ENCODE assay signal across 14 cellular contexts in the genomic region with DNA sequence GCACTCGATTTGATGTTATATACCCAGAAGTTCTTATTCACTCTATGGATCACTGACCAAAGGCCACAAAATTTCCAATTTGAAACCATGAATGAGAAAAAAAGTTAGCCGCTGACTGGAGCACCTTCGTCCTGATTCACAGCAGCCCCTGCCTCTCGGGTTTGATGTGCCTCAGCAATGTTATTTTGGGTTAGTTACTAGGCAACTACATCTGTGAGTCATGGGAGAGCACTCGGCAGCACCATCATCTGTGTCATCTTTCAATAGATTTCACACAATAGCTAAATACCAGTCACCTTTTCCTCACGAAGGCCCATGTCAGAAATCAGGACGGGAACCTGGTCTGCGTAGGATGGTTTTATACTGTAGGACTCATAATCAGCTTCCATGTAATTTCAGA.
DNase-seq lines count a peak whose midpoint lies in the region.
"Had no signal": no experiment of that assay in that cellular context is flagged by ENCODE, and none has a peak within 500 bp of the region (broad histone marks: within the 10 kb centered on the region; RNA-seq: fewer than 3 reads in every experiment).

No MANE protein-coding gene starts in this region.

- H3K9ac ChIP-seq in neuronal stem cell (ENCODE audit: low read depth, low read length, poor library complexity) = no peak overlapping the region

- no peak overlapping the region for H2BK5ac ChIP-seq in neuronal stem cell (ENCODE audit: low read length)

- no CpG with 5 or more reads among the region's 8 CpGs for WGBS in neuronal stem cell (ENCODE audit: extremely low coverage in 2 of 2, insufficient read length in 2 of 2, insufficient replicate concordance in 1 of 2), 2 donors

- H2BK120ac ChIP-seq in neuronal stem cell (ENCODE audit: low read depth, low read length) = no peak overlapping the region

- H3K4ac ChIP-seq in neuronal stem cell (ENCODE audit: low read length) = no peak overlapping the region

- intact Hi-C loops in activated T-helper 1 cell treated with anti-CD3 and anti-CD28 coated beads, Interleukin-12 subunit alpha, Interleukin-12 subunit beta, Interleukin-2, Interleukin-4 antibody, amounts not matched to agents 30 ng/mL and 10 ng/mL and 1 ng/mL, durations not matched to agents 14 hours and 24 hours and 36 hours (cut with micrococcal nuclease) = no loop called here
- intact Hi-C loops in posterior vena cava (cut with DNase I) = no loop called here

- peak; percentile 15 for DNase-seq in DMS 273 (lab: John Stamatoyannopoulos, UW; ENCODE audit: unreplicated experiment)
- no peak for DNase-seq in DMS 273 treated with DMSO at 0.1 percent for 48 hours (lab: John Stamatoyannopoulos, UW)
- peak; percentile 57 for DNase-seq in NCI-H69 (lab: John Stamatoyannopoulos, UW)
- DNase-seq in caudate nucleus (lab: John Stamatoyannopoulos, UW) = peak in 33 of 61 donors; percentile 2 to 77 (median 20)
- DNase-seq in neuronal stem cell (ENCODE audit: low spot score) = peak; percentile 18
- DNase-seq in activated T-helper 1 cell treated with anti-CD3 and anti-CD28 coated beads, Interleukin-12 subunit alpha, Interleukin-12 subunit beta, Interleukin-2, Interleukin-4 antibody, amounts not matched to agents 30 ng/mL and 10 ng/mL and 1 ng/mL, durations not matched to agents 14 hours and 24 hours and 36 hours (ENCODE audit: low spot score) = no peak
- no peak for DNase-seq in posterior vena cava (ENCODE audit: low spot score)
- no peak for DNase-seq in NCI-H1105 treated with DMSO at 0.1 percent for 48 hours (lab: John Stamatoyannopoulos, UW)
- DNase-seq: activated CD8-positive, alpha-beta T cell treated with anti-CD3 and anti-CD28 coated beads, Interleukin-2, amount 10 ng/mL, durations not matched to agents 7 days and 5 days; effector memory CD8-positive, alpha-beta T cell; NCI-H446 treated with DMSO at 0.1 percent for 48 hours; T-cell had no signal

- no peaks in the 10 kb centered on the region for H3K36me3 ChIP-seq in neuronal stem cell (replicated peaks in 1 of 2; ENCODE audit: control insufficient read depth in 2 of 2, insufficient read depth in 2 of 2, low read length in 2 of 2)

- no peaks in the 10 kb centered on the region for H3K36me3 Mint-ChIP-seq in activated T-helper 1 cell treated with anti-CD3 and anti-CD28 coated beads, Interleukin-12 subunit alpha, Interleukin-12 subunit beta, Interleukin-2, Interleukin-4 antibody, amounts not matched to agents 30 ng/mL and 10 ng/mL and 1 ng/mL, durations not matched to agents 14 hours and 24 hours and 36 hours (ENCODE audit: low read depth)
- H3K36me3 Mint-ChIP-seq: T-cell had no signal

- H3K79me1 ChIP-seq in neuronal stem cell (ENCODE audit: low read depth, low read length) = no peaks in the 10 kb centered on the region

- no peaks in the 10 kb centered on the region for H3K9me3 ChIP-seq in neuronal stem cell (replicated peaks in 1 of 2; ENCODE audit: control insufficient read depth in 2 of 2, insufficient read depth in 1 of 2, low read depth in 1 of 2, low read length in 2 of 2)

- H3K18ac ChIP-seq in neuronal stem cell (ENCODE audit: low read length) = no peak overlapping the region

- H2AK5ac ChIP-seq in neuronal stem cell (ENCODE audit: low read depth, low read length) = no peak overlapping the region

- H3K4me2 ChIP-seq in neuronal stem cell (ENCODE audit: insufficient read depth, low read length, poor library complexity, severe bottlenecking) = no peak overlapping the region
- H3K4me2 ChIP-seq: smooth muscle cell had no signal

- no peak overlapping the region for H3K27ac Mint-ChIP-seq in activated T-helper 1 cell treated with anti-CD3 and anti-CD28 coated beads, Interleukin-12 subunit alpha, Interleukin-12 subunit beta, Interleukin-2, Interleukin-4 antibody, amounts not matched to agents 30 ng/mL and 10 ng/mL and 1 ng/mL, durations not matched to agents 14 hours and 24 hours and 36 hours
- H3K27ac Mint-ChIP-seq: activated CD8-positive, alpha-beta T cell treated with anti-CD3 and anti-CD28 coated beads, Interleukin-2, amount 10 ng/mL, durations not matched to agents 7 days and 5 days; effector memory CD8-positive, alpha-beta T cell; T-cell had no signal

- no peak overlapping the region for H2BK15ac ChIP-seq in neuronal stem cell (ENCODE audit: low read length)

- H2BK12ac ChIP-seq in neuronal stem cell (ENCODE audit: low read length) = no peak overlapping the region

- no peaks in the 10 kb centered on the region for H3K9me3 Mint-ChIP-seq in activated T-helper 1 cell treated with anti-CD3 and anti-CD28 coated beads, Interleukin-12 subunit alpha, Interleukin-12 subunit beta, Interleukin-2, Interleukin-4 antibody, amounts not matched to agents 30 ng/mL and 10 ng/mL and 1 ng/mL, durations not matched to agents 14 hours and 24 hours and 36 hours

- H3K27me3 ChIP-seq in neuronal stem cell (ENCODE audit: control insufficient read depth in 3 of 3, insufficient read depth in 3 of 3, low read depth in 1 of 3, low read length in 3 of 3) = no peaks in the 10 kb centered on the region

- H3K4me3 ChIP-seq in neuronal stem cell (ENCODE audit: low read length in 2 of 2) = no peak overlapping the region
- H3K4me3 ChIP-seq: smooth muscle cell had no signal

- H3K27me3 Mint-ChIP-seq in activated T-helper 1 cell treated with anti-CD3 and anti-CD28 coated beads, Interleukin-12 subunit alpha, Interleukin-12 subunit beta, Interleukin-2, Interleukin-4 antibody, amounts not matched to agents 30 ng/mL and 10 ng/mL and 1 ng/mL, durations not matched to agents 14 hours and 24 hours and 36 hours (ENCODE audit: insufficient read depth) = no peaks in the 10 kb centered on the region
- H3K27me3 Mint-ChIP-seq: effector memory CD8-positive, alpha-beta T cell; T-cell had no signal

- H4K8ac ChIP-seq in neuronal stem cell (ENCODE audit: low read depth, low read length) = no peak overlapping the region

- H3K14ac ChIP-seq in neuronal stem cell (ENCODE audit: low read length) = no peak overlapping the region

- peak overlapping the region; percentile 27 for H2AFZ ChIP-seq in neuronal stem cell (ENCODE audit: low read length)

- H3K27ac ChIP-seq in caudate nucleus (ENCODE audit: low read depth, low read length) = no peak overlapping the region
- no peak overlapping the region for H3K27ac ChIP-seq in neuronal stem cell (replicated peaks; ENCODE audit: low read length)
- H3K27ac ChIP-seq: 22Rv1 had no signal

- H3K23ac ChIP-seq in neuronal stem cell (ENCODE audit: low read depth, low read length, poor library complexity) = no peak overlapping the region

- no peaks in the 10 kb centered on the region for H3K4me1 Mint-ChIP-seq in activated T-helper 1 cell treated with anti-CD3 and anti-CD28 coated beads, Interleukin-12 subunit alpha, Interleukin-12 subunit beta, Interleukin-2, Interleukin-4 antibody, amounts not matched to agents 30 ng/mL and 10 ng/mL and 1 ng/mL, durations not matched to agents 14 hours and 24 hours and 36 hours (ENCODE audit: low read depth)
- H3K4me1 Mint-ChIP-seq: T-cell had no signal

- peaks cover 7 to 13% of the 10 kb centered on the region in 2 donors for H3K4me1 ChIP-seq in neuronal stem cell (ENCODE audit: control insufficient read depth in 2 of 2, insufficient read depth in 1 of 2, low read depth in 1 of 2, low read length in 2 of 2)

- no peak overlapping the region for H4K91ac ChIP-seq in neuronal stem cell (ENCODE audit: low read depth, low read length, poor library complexity)

- H3K4me3 Mint-ChIP-seq in activated T-helper 1 cell treated with anti-CD3 and anti-CD28 coated beads, Interleukin-12 subunit alpha, Interleukin-12 subunit beta, Interleukin-2, Interleukin-4 antibody, amounts not matched to agents 30 ng/mL and 10 ng/mL and 1 ng/mL, durations not matched to agents 14 hours and 24 hours and 36 hours = no peak overlapping the region
- H3K4me3 Mint-ChIP-seq: activated CD8-positive, alpha-beta T cell treated with anti-CD3 and anti-CD28 coated beads, Interleukin-2, amount 10 ng/mL, durations not matched to agents 7 days and 5 days; effector memory CD8-positive, alpha-beta T cell; T-cell had no signal

Comparison
In these comparisons a context has a peak if more than half of its experiments do, and no peak if none do; other contexts are left out.
1. DNase-seq: peak in DMS 273 (single experiment), NCI-H69 (single experiment), caudate nucleus (33 of 61) and neuronal stem cell (single experiment); none in DMS 273 treated with DMSO at 0.1 percent for 48 hours (single experiment), activated T-helper 1 cell treated with anti-CD3 and anti-CD28 coated beads, Interleukin-12 subunit alpha, Interleukin-12 subunit beta, Interleukin-2, Interleukin-4 antibody, amounts not matched to agents 30 ng/mL and 10 ng/mL and 1 ng/mL, durations not matched to agents 14 hours and 24 hours and 36 hours (single experiment), posterior vena cava (single experiment) and NCI-H1105 treated with DMSO at 0.1 percent for 48 hours (single experiment).